Comparison of ENCODE assay signal across 17 cellular contexts in genomic region chr2:48483916-48484315, GRCh38. TPM values are rescaled to one million over a fixed set of nuclear protein-coding genes. Genes with fewer than 3 reads are reported as not detected.
DNase-seq lines count a peak whose midpoint lies in the region; ATAC-seq and TF ChIP-seq lines count a peak whose summit lies in the region.
"Had no signal": no experiment of that assay in that cellular context is flagged by ENCODE, and none has a peak within 500 bp of the region (broad histone marks: within the 10 kb centered on the region; RNA-seq: fewer than 3 reads in every experiment).

No MANE protein-coding gene starts in this region.

- no peak for TF ChIP-seq CTCF in sigmoid colon (IDR thresholded peaks at IDR 0.05)

- H3K4me3 Mint-ChIP-seq in activated T-helper 17 cell treated with anti-CD3 and anti-CD28 coated beads, Interleukin-2, amount 50 U/mL, for 72 hours: no peak overlapping the region
- H3K4me3 Mint-ChIP-seq: activated naive CD4-positive, alpha-beta T cell treated with anti-CD3 and anti-CD28 coated beads, Interleukin-2, amount 10 ng/mL, durations not matched to agents 7 days and 5 days; stimulated activated memory B cell treated with anti-CD40 and anti-IgM and Interleukin-4, amounts not matched to agents 10 μg/mL and 1 μg/mL and 100 μg/mL, for 72 hours; type B pancreatic cell had no signal

- no peaks in the 10 kb centered on the region for H3K4me1 Mint-ChIP-seq in activated T-helper 17 cell treated with anti-CD3 and anti-CD28 coated beads, Interleukin-2, amount 50 U/mL, for 72 hours
- H3K4me1 Mint-ChIP-seq: activated naive CD4-positive, alpha-beta T cell treated with anti-CD3 and anti-CD28 coated beads, Interleukin-2, amount 10 ng/mL, durations not matched to agents 7 days and 5 days; stimulated activated memory B cell treated with anti-CD40 and anti-IgM and Interleukin-4, amounts not matched to agents 10 μg/mL and 1 μg/mL and 100 μg/mL, for 72 hours had no signal

- H3K9me3 Mint-ChIP-seq in activated T-helper 17 cell treated with anti-CD3 and anti-CD28 coated beads, Interleukin-2, amount 50 U/mL, for 72 hours: no peaks in the 10 kb centered on the region
- H3K9me3 Mint-ChIP-seq: activated naive CD4-positive, alpha-beta T cell treated with anti-CD3 and anti-CD28 coated beads, Interleukin-2, amount 10 ng/mL, durations not matched to agents 7 days and 5 days; stimulated activated memory B cell treated with anti-CD40 and anti-IgM and Interleukin-4, amounts not matched to agents 10 μg/mL and 1 μg/mL and 100 μg/mL, for 72 hours; type B pancreatic cell had no signal

- H3K27ac Mint-ChIP-seq in activated T-helper 17 cell treated with anti-CD3 and anti-CD28 coated beads, Interleukin-2, amount 50 U/mL, for 72 hours: no peak overlapping the region
- H3K27ac Mint-ChIP-seq: activated naive CD4-positive, alpha-beta T cell treated with anti-CD3 and anti-CD28 coated beads, Interleukin-2, amount 10 ng/mL, durations not matched to agents 7 days and 5 days; stimulated activated memory B cell treated with anti-CD40 and anti-IgM and Interleukin-4, amounts not matched to agents 10 μg/mL and 1 μg/mL and 100 μg/mL, for 72 hours; type B pancreatic cell had no signal

- DNase-seq in AG08396 (ENCODE audit: low spot score) (peak; percentile 14), astrocyte of the hippocampus (ENCODE audit: low read depth, low spot score) (peak; percentile 90), fibroblast of the conjunctiva (ENCODE audit: low read depth) (peak; percentile 59), sigmoid colon (no peak), cerebellum (ENCODE audit: low spot score) (no peak), cortex of kidney (lab: John Stamatoyannopoulos, UW) (no peak)
- DNase-seq in activated T-cell treated with anti-CD3 and anti-CD28 coated beads, Interleukin-2, amount 50 U/mL, for 48 hours: no peak
- DNase-seq: activated CD4-positive, alpha-beta T cell treated with anti-CD3 and anti-CD28 coated beads for 48 hours; activated naive CD4-positive, alpha-beta T cell treated with anti-CD3 and anti-CD28 coated beads, Interleukin-2, amount 10 ng/mL, durations not matched to agents 7 days and 5 days; glutamatergic neuron; islet precursor cell; mesenchymal stem cell; NCI-H526 treated with DMSO at 0.1 percent for 48 hours; small intestine had no signal

- no peaks in the 10 kb centered on the region for H3K27me3 ChIP-seq in sigmoid colon

- H3K4me1 ChIP-seq in sigmoid colon: peaks cover 0 to 64% (median 54%) of the 10 kb centered on the region in 4 donors

- peaks cover 0 to 6% (median 3%) of the 10 kb centered on the region in 4 donors for H3K36me3 ChIP-seq in sigmoid colon

- 79 to 86% methylated on average over 6 of the region's 6 CpGs for WGBS in sigmoid colon, 2 donors

- no peak overlapping the region for H3K4me3 ChIP-seq in sigmoid colon

- intact Hi-C loops in sigmoid colon (cut with DNase I): loop anchor here (2.0 kb wide), 2 partner anchors 35 to 47 kb away; partner anchors contain the start of gene STON1

- TF ChIP-seq EP300 in sigmoid colon (IDR thresholded peaks at IDR 0.05): no peak

- H3K27me3 Mint-ChIP-seq in activated T-helper 17 cell treated with anti-CD3 and anti-CD28 coated beads, Interleukin-2, amount 50 U/mL, for 72 hours: no peaks in the 10 kb centered on the region
- H3K27me3 Mint-ChIP-seq: activated naive CD4-positive, alpha-beta T cell treated with anti-CD3 and anti-CD28 coated beads, Interleukin-2, amount 10 ng/mL, durations not matched to agents 7 days and 5 days; stimulated activated memory B cell treated with anti-CD40 and anti-IgM and Interleukin-4, amounts not matched to agents 10 μg/mL and 1 μg/mL and 100 μg/mL, for 72 hours; type B pancreatic cell had no signal

- TF ChIP-seq POLR2A in sigmoid colon (IDR thresholded peaks at IDR 0.05): no peak

- H3K9me3 ChIP-seq in sigmoid colon: no peaks in the 10 kb centered on the region

- H3K27ac ChIP-seq in sigmoid colon: peak overlapping the region; percentile 78 to 91 (median 88)

- peaks cover 96% of the 10 kb centered on the region for H3K36me3 Mint-ChIP-seq in activated T-helper 17 cell treated with anti-CD3 and anti-CD28 coated beads, Interleukin-2, amount 50 U/mL, for 72 hours (ENCODE audit: low read depth)

- ATAC-seq in activated T-helper 17 cell treated with anti-CD3 and anti-CD28 coated beads, Interleukin-2, amount 50 U/mL, for 72 hours (replicated peaks): no peak
- ATAC-seq: stimulated activated memory B cell treated with anti-CD40 and anti-IgM and Interleukin-4, amounts not matched to agents 10 μg/mL and 1 μg/mL and 100 μg/mL, for 72 hours had no signal

RNA-seq across cellular contexts. Expression of gene PPP1R21, which starts 43.4 kb away (rescaled TPM):
- total RNA-seq in sigmoid colon: 10 to 100 TPM; 34.4 to 79.2 (median 51.6) TPM
- 10 to 100 TPM; 16.5 to 27.0 (median 16.9) TPM for polyA plus RNA-seq in sigmoid colon
- 10 to 100 TPM; 25.6 to 39.6 TPM for total RNA-seq in activated T-helper 17 cell treated with anti-CD3 and anti-CD28 coated beads, Interleukin-2, amount 50 U/mL, for 72 hours
- 35.0 TPM for total RNA-seq in cerebellum

RNA-seq across cellular contexts. Expression of gene STON1, which starts 46.0 kb away (rescaled TPM):
- total RNA-seq in sigmoid colon (100 to 1,000 TPM; 121 to 218 (median 188) TPM), cerebellum (11.4 TPM)
- polyA plus RNA-seq in sigmoid colon: 1 to 10 TPM; 1.8 to 6.1 (median 1.8) TPM
- total RNA-seq in activated T-helper 17 cell treated with anti-CD3 and anti-CD28 coated beads, Interleukin-2, amount 50 U/mL, for 72 hours: 1 to 10 TPM; 3.0 to 4.2 TPM

Comparison
In these comparisons a context has a peak if more than half of its experiments do, and no peak if none do; other contexts are left out.
1. DNase-seq: peak in AG08396 (single experiment), astrocyte of the hippocampus (single experiment) and fibroblast of the conjunctiva (single experiment); none in sigmoid colon (single experiment), activated T-cell treated with anti-CD3 and anti-CD28 coated beads, Interleukin-2, amount 50 U/mL, for 48 hours (0 of 2), cerebellum (single experiment) and cortex of kidney (single experiment).